In genomic region chr19:49676690-49677231, GRCh38 we compare ENCODE assay signal across 8 cellular contexts. TPM values are rescaled to one million over a fixed set of nuclear protein-coding genes. Genes with fewer than 3 reads are reported as not detected.
DNase-seq lines count a peak whose midpoint lies in the region; ATAC-seq and TF ChIP-seq lines count a peak whose summit lies in the region.

No MANE protein-coding gene starts in this region.

- H3K9me3 Mint-ChIP-seq in activated naive CD4-positive, alpha-beta T cell treated with anti-CD3 and anti-CD28 coated beads, Interleukin-2, amount 50 U/mL, for 72 hours, result no peaks in the 10 kb centered on the region

- H3K27ac ChIP-seq in SK-N-SH (ENCODE audit: low read depth in 2 of 2, low read length in 1 of 2) (peak overlapping the region; percentile 89 to 95), suprapubic skin (peak overlapping the region; percentile 95)

- H3K36me3 ChIP-seq in SK-N-SH (replicated peaks in 1 of 2; ENCODE audit: control insufficient read depth in 1 of 2, insufficient read depth in 2 of 2, low read length in 1 of 2) (peaks cover 5 to 8% of the 10 kb centered on the region in 2 experiments), suprapubic skin (peaks cover 4% of the 10 kb centered on the region)

- POLR2A ChIA-PET in SK-N-SH (lab: Yijun Ruan, JAX), result interaction anchor here (1.0 to 2.2 kb wide), 8 partner anchors 9 to 214 kb away, joined by 3 to 15 read pairs (median 7); partner anchors contain the start of genes BCL2L12, CPT1C, IRF3 and NOSIP

- H3K79me2 ChIP-seq in SK-N-SH (ENCODE audit: insufficient read depth), result peaks cover 46% of the 10 kb centered on the region

- H3K4me3 ChIP-seq in SK-N-SH (ENCODE audit: low read depth in 2 of 2, low read length in 1 of 2), result peak overlapping the region; percentile 90 to 98
- peak overlapping the region; percentile 96 for H3K4me3 ChIP-seq in suprapubic skin

- H3K36me3 Mint-ChIP-seq in activated naive CD4-positive, alpha-beta T cell treated with anti-CD3 and anti-CD28 coated beads, Interleukin-2, amount 50 U/mL, for 72 hours, result peaks cover 11% of the 10 kb centered on the region in 2 donors

- H3K9me3 ChIP-seq in SK-N-SH, result no peaks in the 10 kb centered on the region
- H3K9me3 ChIP-seq in suprapubic skin, result no peaks in the 10 kb centered on the region

- no peak for TF ChIP-seq POLR2A in suprapubic skin (IDR thresholded peaks at IDR 0.05)

- ATAC-seq in HG02588 (IDR thresholded peaks at IDR 0.05; ENCODE audit: unreplicated experiment), result peak; percentile 60
- ATAC-seq in activated naive CD4-positive, alpha-beta T cell treated with anti-CD3 and anti-CD28 coated beads, Interleukin-2, amount 50 U/mL, for 72 hours, result peak; percentile 84

- 0% methylated on average over 36 of the region's 39 CpGs for WGBS in SK-N-SH (ENCODE audit: low lambda C conversion rate)
- 0% methylated on average over 33 of the region's 39 CpGs for WGBS in suprapubic skin

- TF ChIP-seq RAD21 in SK-N-SH (IDR thresholded peaks at IDR 0.05; ENCODE audit: low read length), result no peak

- TF ChIP-seq EP300 in SK-N-SH (IDR thresholded peaks at IDR 0.05; ENCODE audit: borderline replicate concordance in 1 of 2, low read depth in 1 of 2, low read length in 1 of 2), result no peak
- no peak for TF ChIP-seq EP300 in suprapubic skin (IDR thresholded peaks at IDR 0.05)

- H3F3A ChIP-seq in SK-N-SH (replicated peaks; ENCODE audit: insufficient read depth), result peaks cover 22% of the 10 kb centered on the region

- H2AFZ ChIP-seq in SK-N-SH (ENCODE audit: low read depth), result peak overlapping the region; percentile 84; the same call in 1 of the 2 replicates

- H3K4me1 ChIP-seq in SK-N-SH (ENCODE audit: control insufficient read depth in 1 of 2, insufficient read depth in 2 of 2, low read depth in 1 of 2, low read length in 1 of 2) (peaks cover 24 to 29% of the 10 kb centered on the region in 2 experiments; a peak in 3 of 4 replicates), suprapubic skin (peaks cover 46% of the 10 kb centered on the region)

- DNase-seq in GDM1 (lab: John Stamatoyannopoulos, UW) (peak; percentile 100), NCI-H1048 (lab: John Stamatoyannopoulos, UW) (peak; percentile 100), SK-N-SH (peak; percentile 93), glomerular endothelial cell (ENCODE audit: extremely low read depth, low read depth, low spot score) (peak; percentile 99), nucleus accumbens (lab: John Stamatoyannopoulos, UW) (peak; percentile 98 to 100 (median 100)), suprapubic skin (ENCODE audit: low spot score in 2 of 2) (peak; percentile 100)
- DNase-seq in activated naive CD4-positive, alpha-beta T cell treated with anti-CD3 and anti-CD28 coated beads, Interleukin-2, amount 50 U/mL, for 72 hours (ENCODE audit: low spot score in 2 of 2), result peak; percentile 96 to 100

- H3K9ac ChIP-seq in SK-N-SH, result peak overlapping the region; percentile 97

- no peaks in the 10 kb centered on the region for H3K9me2 ChIP-seq in SK-N-SH

- H3K4me2 ChIP-seq in SK-N-SH, result peak overlapping the region; percentile 45

- peak overlapping the region; percentile 98 to 99 for H3K27ac Mint-ChIP-seq in activated naive CD4-positive, alpha-beta T cell treated with anti-CD3 and anti-CD28 coated beads, Interleukin-2, amount 50 U/mL, for 72 hours

- H4K20me1 ChIP-seq in SK-N-SH (ENCODE audit: insufficient read depth), result peaks cover 38% of the 10 kb centered on the region

- CTCF ChIA-PET in SK-N-SH (lab: Yijun Ruan, JAX), result interaction anchor here (0.5 to 8.8 kb wide), 10 partner anchors 8 to 142 kb away, joined by 3 to 78 read pairs (median 4); partner anchors contain the start of genes ADM5, BCL2L12, CPT1C and FUZ

- no peaks in the 10 kb centered on the region for H3K27me3 ChIP-seq in SK-N-SH (ENCODE audit: insufficient read depth)
- H3K27me3 ChIP-seq in suprapubic skin, result no peaks in the 10 kb centered on the region

- TF ChIP-seq CTCF in SK-N-SH (IDR thresholded peaks at IDR 0.05) (no peak), suprapubic skin (IDR thresholded peaks at IDR 0.05) (no peak)

TF ChIP-seq in SK-N-SH, 30 proteins besides CTCF, POLR2A, EP300 and RAD21 (continues in another document):
- TF ChIP-seq RCOR1 (IDR thresholded peaks at IDR 0.05; ENCODE audit: low read length) (no peak), JUND (IDR thresholded peaks at IDR 0.05) (no peak), GATA2 (CRISPR knock-in tag; IDR thresholded peaks at IDR 0.05) (no peak), RFX5 (IDR thresholded peaks at IDR 0.05; ENCODE audit: low read length) (peak; percentile 82), NRF1 (IDR thresholded peaks at IDR 0.05; ENCODE audit: low read depth, low read length) (no peak), NFIC (IDR thresholded peaks at IDR 0.05; ENCODE audit: borderline replicate concordance) (peak; percentile 41; the same call in 1 of the 2 replicates), TEAD4 (IDR thresholded peaks at IDR 0.05; ENCODE audit: borderline replicate concordance, insufficient read depth) (no peak), MAX (IDR thresholded peaks at IDR 0.05; ENCODE audit: low read depth) (no peak), FOXM1 (IDR thresholded peaks at IDR 0.05; ENCODE audit: low read depth) (no peak), GABPA (IDR thresholded peaks at IDR 0.05; ENCODE audit: low read depth) (peak; percentile 63), ZBTB33 (IDR thresholded peaks at IDR 0.05; ENCODE audit: borderline replicate concordance, low read depth) (peak; percentile 67; the same call in 1 of the 2 replicates), MXI1 (IDR thresholded peaks at IDR 0.05; ENCODE audit: low read depth, low read length) (no peak), IRF3 (IDR thresholded peaks at IDR 0.05; ENCODE audit: low read depth, low read length) (peak; percentile 95)

RNA-seq across cellular contexts. Expression of gene PRMT1, which starts 0.3 kb away (rescaled TPM):
- polyA plus RNA-seq in SK-N-SH (2012; rRNA removed), result 774 and 789 TPM in 2 replicates
- 388 and 605 TPM in 2 replicates for polyA plus RNA-seq in SK-N-SH (2012; cell fraction: cytosol; rRNA removed)
- polyA plus RNA-seq in SK-N-SH (2012; cell fraction: nucleus; rRNA removed), result 501 and 596 TPM in 2 replicates
- 100 to 1,000 TPM; 248 to 309 TPM for total RNA-seq in activated naive CD4-positive, alpha-beta T cell treated with anti-CD3 and anti-CD28 coated beads, Interleukin-2, amount 50 U/mL, for 72 hours
- 266 and 283 TPM in 2 replicates for total RNA-seq in glomerular endothelial cell
- total RNA-seq in suprapubic skin, result 100 to 1,000 TPM; 101 to 142 (median 112) TPM

RNA-seq across cellular contexts. Expression of gene BCL2L12, which starts 11.0 kb away (rescaled TPM):
- polyA plus RNA-seq in SK-N-SH (2012; rRNA removed), result 20.3 and 27.9 TPM in 2 replicates
- 11.9 and 15.4 TPM in 2 replicates for polyA plus RNA-seq in SK-N-SH (2012; cell fraction: cytosol; rRNA removed)
- 18.2 and 30.0 TPM in 2 replicates for polyA plus RNA-seq in SK-N-SH (2012; cell fraction: nucleus; rRNA removed)
- 10 to 100 TPM; 69.6 to 93.4 TPM for total RNA-seq in activated naive CD4-positive, alpha-beta T cell treated with anti-CD3 and anti-CD28 coated beads, Interleukin-2, amount 50 U/mL, for 72 hours
- total RNA-seq in glomerular endothelial cell, result 18.6 and 21.2 TPM in 2 replicates
- 10 to 100 TPM in 1 of 4 donors, 1 to 10 TPM in 3; 3.1 to 28.0 (median 7.5) TPM for total RNA-seq in suprapubic skin

RNA-seq across cellular contexts. Expression of gene IRF3, which starts 11.1 kb away (rescaled TPM):
- 85.9 and 112 TPM in 2 replicates for polyA plus RNA-seq in SK-N-SH (2012; rRNA removed)
- polyA plus RNA-seq in SK-N-SH (2012; cell fraction: cytosol; rRNA removed), result 37.9 and 61.4 TPM in 2 replicates
- polyA plus RNA-seq in SK-N-SH (2012; cell fraction: nucleus; rRNA removed), result 301 and 750 TPM in 2 replicates
- 100 to 1,000 TPM; 135 to 202 TPM for total RNA-seq in activated naive CD4-positive, alpha-beta T cell treated with anti-CD3 and anti-CD28 coated beads, Interleukin-2, amount 50 U/mL, for 72 hours
- 36.9 and 46.9 TPM in 2 replicates for total RNA-seq in glomerular endothelial cell
- total RNA-seq in suprapubic skin, result 100 to 1,000 TPM in 1 of 4 donors, 10 to 100 TPM in 3; 61.3 to 164 (median 81.0) TPM

RNA-seq across cellular contexts. Expression of gene ADM5, which starts 12.6 kb away (rescaled TPM):
- 1.3 TPM in 2 replicates for polyA plus RNA-seq in SK-N-SH (2012; rRNA removed)
- polyA plus RNA-seq in SK-N-SH (2012; cell fraction: cytosol; rRNA removed), result 0.20 and 0.23 TPM in 2 replicates
- polyA plus RNA-seq in SK-N-SH (2012; cell fraction: nucleus; rRNA removed), result 8.2 and 9.3 TPM in 2 replicates
- total RNA-seq in activated naive CD4-positive, alpha-beta T cell treated with anti-CD3 and anti-CD28 coated beads, Interleukin-2, amount 50 U/mL, for 72 hours, result 1 to 10 TPM; 5.6 to 6.2 TPM
- total RNA-seq in glomerular endothelial cell, result 1.5 and 1.8 TPM in 2 replicates
- total RNA-seq in suprapubic skin, result 1 to 10 TPM; 1.8 to 7.6 (median 4.1) TPM

RNA-seq across cellular contexts. Expression of gene CPT1C, which starts 14.2 kb away (rescaled TPM):
- 118 and 139 TPM in 2 replicates for polyA plus RNA-seq in SK-N-SH (2012; rRNA removed)
- 44.5 and 60.4 TPM in 2 replicates for polyA plus RNA-seq in SK-N-SH (2012; cell fraction: cytosol; rRNA removed)
- 666 and 747 TPM in 2 replicates for polyA plus RNA-seq in SK-N-SH (2012; cell fraction: nucleus; rRNA removed)
- 1 to 10 TPM; 4.1 to 4.3 TPM for total RNA-seq in activated naive CD4-positive, alpha-beta T cell treated with anti-CD3 and anti-CD28 coated beads, Interleukin-2, amount 50 U/mL, for 72 hours
- 18.6 and 28.4 TPM in 2 replicates for total RNA-seq in glomerular endothelial cell
- total RNA-seq in suprapubic skin, result 1 to 10 TPM in 1 of 4 donors, under 1 TPM in 3; 0.57 to 1.2 (median 0.92) TPM

Comparison
In these comparisons a context has a peak if more than half of its experiments do, and no peak if none do; other contexts are left out.
1. Peak in every context shown above with its lines: DNase-seq, ATAC-seq, H3K4me3 ChIP-seq and H3K27ac ChIP-seq.